ENCODE assay signal across 1 cellular context in genomic region chr4:7747062-7747385, GRCh38.
TF ChIP-seq lines count a peak whose summit lies in the region.

No MANE protein-coding gene starts in this region.

TF ChIP-seq in H1, 55 proteins besides CTCF, POLR2A, EP300 and RAD21 (continued from another document):
- TF ChIP-seq CHD2 (IDR thresholded peaks at IDR 0.05; ENCODE audit: low read length) (no peak), JUN (IDR thresholded peaks at IDR 0.05; ENCODE audit: low read depth, low read length) (no peak), HDAC6 (IDR thresholded peaks at IDR 0.05; ENCODE audit: low read depth, low read length) (no peak), TCF12 (IDR thresholded peaks at IDR 0.05; ENCODE audit: low read depth, low read length) (no peak), MAFK (IDR thresholded peaks at IDR 0.05; ENCODE audit: low read depth, low read length) (no peak), CTBP2 (IDR thresholded peaks at IDR 0.05; ENCODE audit: borderline replicate concordance, insufficient read depth, insufficient read length, low read length) (no peak), TEAD4 (IDR thresholded peaks at IDR 0.05; ENCODE audit: low read depth, low read length) (no peak), SP4 (IDR thresholded peaks at IDR 0.05; ENCODE audit: low read length) (no peak), SP1 (IDR thresholded peaks at IDR 0.05; ENCODE audit: low read depth, low read length) (no peak), KDM1A (IDR thresholded peaks at IDR 0.05; ENCODE audit: borderline replicate concordance, low read length) (no peak), ASH2L (IDR thresholded peaks at IDR 0.05; ENCODE audit: low read length) (no peak), SIRT6 (IDR thresholded peaks at IDR 0.05; ENCODE audit: low read length) (no peak), CBX8 (IDR thresholded peaks at IDR 0.05; ENCODE audit: borderline replicate concordance, low read depth, low read length) (no peak), ZNF274 (IDR thresholded peaks at IDR 0.05; ENCODE audit: borderline replicate concordance, extremely low read depth, low read length) (no peak), MAX (IDR thresholded peaks at IDR 0.05) (no peak)
